1 cellular context compared by ENCODE assay signal in the genomic region with DNA sequence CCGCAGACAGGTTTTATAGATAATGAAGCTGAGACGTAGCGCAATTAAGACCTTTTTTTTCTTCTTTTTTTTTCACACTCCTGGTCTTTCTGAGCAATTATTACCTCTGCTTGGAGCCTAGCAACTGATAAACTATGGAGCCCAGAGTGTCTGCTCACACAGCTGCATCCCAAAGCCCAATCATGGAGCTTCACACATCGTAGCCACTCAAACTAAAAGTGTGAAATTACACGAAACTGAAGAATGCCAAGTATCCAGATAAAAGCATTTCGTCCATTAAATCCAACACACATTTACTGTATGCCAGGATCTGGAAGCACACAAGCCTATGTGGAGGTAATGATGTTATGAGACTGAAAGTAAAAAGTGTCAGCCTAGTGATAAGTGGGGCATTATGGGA.
TF ChIP-seq lines count a peak whose summit lies in the region.

No MANE protein-coding gene starts in this region.

TF ChIP-seq in HCT116, 20 proteins besides CTCF, POLR2A, EP300 and RAD21 (continued from another document):
- TF ChIP-seq, protein P1, sequence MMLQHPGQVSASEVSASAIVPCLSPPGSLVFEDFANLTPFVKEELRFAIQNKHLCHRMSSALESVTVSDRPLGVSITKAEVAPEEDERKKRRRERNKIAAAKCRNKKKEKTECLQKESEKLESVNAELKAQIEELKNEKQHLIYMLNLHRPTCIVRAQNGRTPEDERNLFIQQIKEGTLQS (IDR thresholded peaks at IDR 0.05): no peak
- TF ChIP-seq SP1 (IDR thresholded peaks at IDR 0.05; ENCODE audit: low read depth): no peak
- no peak for TF ChIP-seq POLR2AphosphoS5 (IDR thresholded peaks at IDR 0.05; ENCODE audit: low read depth, low read length)
- TF ChIP-seq, protein P2, sequence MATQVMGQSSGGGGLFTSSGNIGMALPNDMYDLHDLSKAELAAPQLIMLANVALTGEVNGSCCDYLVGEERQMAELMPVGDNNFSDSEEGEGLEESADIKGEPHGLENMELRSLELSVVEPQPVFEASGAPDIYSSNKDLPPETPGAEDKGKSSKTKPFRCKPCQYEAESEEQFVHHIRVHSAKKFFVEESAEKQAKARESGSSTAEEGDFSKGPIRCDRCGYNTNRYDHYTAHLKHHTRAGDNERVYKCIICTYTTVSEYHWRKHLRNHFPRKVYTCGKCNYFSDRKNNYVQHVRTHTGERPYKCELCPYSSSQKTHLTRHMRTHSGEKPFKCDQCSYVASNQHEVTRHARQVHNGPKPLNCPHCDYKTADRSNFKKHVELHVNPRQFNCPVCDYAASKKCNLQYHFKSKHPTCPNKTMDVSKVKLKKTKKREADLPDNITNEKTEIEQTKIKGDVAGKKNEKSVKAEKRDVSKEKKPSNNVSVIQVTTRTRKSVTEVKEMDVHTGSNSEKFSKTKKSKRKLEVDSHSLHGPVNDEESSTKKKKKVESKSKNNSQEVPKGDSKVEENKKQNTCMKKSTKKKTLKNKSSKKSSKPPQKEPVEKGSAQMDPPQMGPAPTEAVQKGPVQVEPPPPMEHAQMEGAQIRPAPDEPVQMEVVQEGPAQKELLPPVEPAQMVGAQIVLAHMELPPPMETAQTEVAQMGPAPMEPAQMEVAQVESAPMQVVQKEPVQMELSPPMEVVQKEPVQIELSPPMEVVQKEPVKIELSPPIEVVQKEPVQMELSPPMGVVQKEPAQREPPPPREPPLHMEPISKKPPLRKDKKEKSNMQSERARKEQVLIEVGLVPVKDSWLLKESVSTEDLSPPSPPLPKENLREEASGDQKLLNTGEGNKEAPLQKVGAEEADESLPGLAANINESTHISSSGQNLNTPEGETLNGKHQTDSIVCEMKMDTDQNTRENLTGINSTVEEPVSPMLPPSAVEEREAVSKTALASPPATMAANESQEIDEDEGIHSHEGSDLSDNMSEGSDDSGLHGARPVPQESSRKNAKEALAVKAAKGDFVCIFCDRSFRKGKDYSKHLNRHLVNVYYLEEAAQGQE (IDR thresholded peaks at IDR 0.05; ENCODE audit: low read depth): no peak
- no peak for TF ChIP-seq JUND (IDR thresholded peaks at IDR 0.05)
- TF ChIP-seq YY1 (IDR thresholded peaks at IDR 0.05; ENCODE audit: extremely low read depth, insufficient replicate concordance, low read depth, low read length): no peak
- TF ChIP-seq, protein P3, sequence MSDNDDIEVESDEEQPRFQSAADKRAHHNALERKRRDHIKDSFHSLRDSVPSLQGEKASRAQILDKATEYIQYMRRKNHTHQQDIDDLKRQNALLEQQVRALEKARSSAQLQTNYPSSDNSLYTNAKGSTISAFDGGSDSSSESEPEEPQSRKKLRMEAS (IDR thresholded peaks at IDR 0.05): no peak
- TF ChIP-seq EZH2phosphoT487 (IDR thresholded peaks at IDR 0.05; ENCODE audit: borderline replicate concordance): no peak
